Comparison of ENCODE assay signal across 23 cellular contexts in genomic region chr2:221134718-221135117, GRCh38.
A peak's percentile ranks its signal among the peaks of the same experiment; 100 is the strongest.
DNase-seq lines count a peak whose midpoint lies in the region; ATAC-seq, FAIRE-seq and TF ChIP-seq lines count a peak whose summit lies in the region.
"Had no signal": no experiment of that assay in that cellular context is flagged by ENCODE, and none has a peak within 500 bp of the region (broad histone marks: within the 10 kb centered on the region; RNA-seq: fewer than 3 reads in every experiment).

No MANE protein-coding gene starts in this region.

- H3K4me1 ChIP-seq in GM12878 (ENCODE audit: control insufficient read depth, insufficient read depth, low read length): peaks cover 32% of the 10 kb centered on the region
- no peaks in the 10 kb centered on the region for H3K4me1 ChIP-seq in psoas muscle

- H3K9me3 ChIP-seq in GM12878 (replicated peaks; ENCODE audit: control insufficient read depth, insufficient read depth, low read length) (no peaks in the 10 kb centered on the region), psoas muscle (no peaks in the 10 kb centered on the region)
- H3K9me3 ChIP-seq: SK-N-SH had no signal

- no peak for DNase-seq in GM12878 (ENCODE audit: low read depth, low spot score)
- no peak for DNase-seq in psoas muscle
- no peak for DNase-seq in HK-2 (ENCODE audit: unreplicated experiment)
- DNase-seq in COLO668 (lab: John Stamatoyannopoulos, UW; ENCODE audit: unreplicated experiment): no peak
- no peak for DNase-seq in activated CD4-positive, alpha-beta T cell treated with anti-CD3 and anti-CD28 coated beads for 36 hours
- DNase-seq: ACHN; CD8-positive, alpha-beta T cell; DMS 273 treated with DMSO at 0.1 percent for 48 hours; H9; Kasumi-1; NCI-H1105 treated with DMSO at 0.1 percent for 48 hours; NCI-H187; NCI-H2171; NCI-H446 treated with DMSO at 0.1 percent for 48 hours; NCI-H774; SK-N-SH; T-helper 1 cell had no signal

- BruUV-seq in GM12878 (replicated peaks; lab: Mats Ljungman, UMichigan): no TSS peak

- H3K27me3 Mint-ChIP-seq in activated CD4-positive, alpha-beta T cell treated with anti-CD3 and anti-CD28 coated beads for 36 hours: no peaks in the 10 kb centered on the region
- H3K27me3 Mint-ChIP-seq: B cell had no signal

- H3K36me3 Mint-ChIP-seq in activated CD4-positive, alpha-beta T cell treated with anti-CD3 and anti-CD28 coated beads for 36 hours (ENCODE audit: low read depth): no peaks in the 10 kb centered on the region
- H3K36me3 Mint-ChIP-seq: CD8-positive, alpha-beta T cell had no signal

- in situ Hi-C loops in GM12878 (cut with MboI): no loop called here

- no peaks in the 10 kb centered on the region for H3K79me2 ChIP-seq in GM12878 (ENCODE audit: control insufficient read depth, insufficient read depth, low read length)

- H3K4me1 Mint-ChIP-seq in activated CD4-positive, alpha-beta T cell treated with anti-CD3 and anti-CD28 coated beads for 36 hours: no peaks in the 10 kb centered on the region
- H3K4me1 Mint-ChIP-seq: H9 had no signal

- RAD21 ChIA-PET in GM12878 (lab: Charles Lee; ENCODE audit: unreplicated experiment): interaction anchor here (0.8 kb wide), 1 partner anchor 25 kb away, joined by 3 read pairs; no protein-coding TSS in a partner anchor

- SMC1A ChIA-PET in GM12878 (lab: Charles Lee; ENCODE audit: uncharacterized antibody, unreplicated experiment): interaction anchor here (0.6 to 1.1 kb wide), 4 partner anchors 85 to 439 kb away, joined by 3 to 6 read pairs (median 4); no protein-coding TSS in a partner anchor

- no peaks in the 10 kb centered on the region for H3K9me3 Mint-ChIP-seq in activated CD4-positive, alpha-beta T cell treated with anti-CD3 and anti-CD28 coated beads for 36 hours (ENCODE audit: low read depth)
- H3K9me3 Mint-ChIP-seq: CD8-positive, alpha-beta T cell; H9 had no signal

- no peaks in the 10 kb centered on the region for H4K20me1 ChIP-seq in GM12878 (ENCODE audit: control insufficient read depth, insufficient read depth)

- H3K27me3 ChIP-seq in GM12878 (replicated peaks in 1 of 2; ENCODE audit: control insufficient read depth in 2 of 2, insufficient read depth in 2 of 2, low read length in 1 of 2) (no peaks in the 10 kb centered on the region), psoas muscle (ENCODE audit: insufficient read depth in 3 of 3, low read length in 2 of 3) (no peaks in the 10 kb centered on the region)

- 0 out of 2 replicates have a peak overlapping the region, but pooled peaks have one; percentile 7 for H3K4me2 ChIP-seq in GM12878 (ENCODE audit: control insufficient read depth, insufficient read depth)
- H3K4me2 ChIP-seq: SK-N-SH had no signal

- TF ChIP-seq EP300 in GM12878 (IDR thresholded peaks at IDR 0.05; ENCODE audit: borderline replicate concordance in 1 of 2, control insufficient read depth in 1 of 2, low read depth in 2 of 2, low read length in 2 of 2): no peak

- intact Hi-C loops in GM12878 (cut with micrococcal nuclease; ENCODE audit: unreplicated experiment): loop anchor here (5.0 kb wide), 1 partner anchor 438 kb away; the partner anchor contains the start of gene EPHA4
- intact Hi-C loops in psoas muscle (cut with DNase I): no loop called here
- intact Hi-C loops in activated CD4-positive, alpha-beta T cell treated with anti-CD3 and anti-CD28 coated beads for 36 hours (cut with DNase I, micrococcal nuclease): loop anchor here in 1 of 2 experiments (5.0 kb wide), 1 partner anchor 438 kb away; the partner anchor contains the start of gene EPHA4

- POLR2A ChIA-PET in GM12878 (lab: Charles Lee): no interaction called here
- POLR2A ChIA-PET in activated CD4-positive, alpha-beta T cell treated with anti-CD3 and anti-CD28 coated beads for 36 hours (lab: Charles Lee): no interaction called here

- H3K27ac ChIP-seq in GM12878 (ENCODE audit: control insufficient read depth, insufficient read depth) (no peak overlapping the region), psoas muscle (no peak overlapping the region)

- H3K9ac ChIP-seq in GM12878 (ENCODE audit: control insufficient read depth, insufficient read depth, low read length): no peak overlapping the region
- H3K9ac ChIP-seq: SK-N-SH had no signal

- no peak for FAIRE-seq in GM12878 (lab: Jason Lieb, UNC)

- H3K36me3 ChIP-seq in GM12878 (ENCODE audit: control insufficient read depth in 2 of 2, insufficient read depth in 2 of 2, low read length in 1 of 2) (no peaks in the 10 kb centered on the region), psoas muscle (ENCODE audit: insufficient read depth in 1 of 2, low read depth in 1 of 2) (no peaks in the 10 kb centered on the region)

- TF ChIP-seq RAD21 in GM12878 (IDR thresholded peaks at IDR 0.05; ENCODE audit: insufficient read depth, low read depth, low read length): no peak

- H3K4me3 ChIP-seq in GM12878 (no peak overlapping the region), psoas muscle (no peak overlapping the region)

- peak; percentile 41 for ATAC-seq in GM18870 (IDR thresholded peaks at IDR 0.05; ENCODE audit: unreplicated experiment)
- peak; percentile 36 for ATAC-seq in HG02642 (IDR thresholded peaks at IDR 0.05; ENCODE audit: poor library complexity, unreplicated experiment)
- peak; percentile 41 for ATAC-seq in HG03196 (IDR thresholded peaks at IDR 0.05; ENCODE audit: unreplicated experiment)
- ATAC-seq in GM12878: peak; percentile 56
- no peak for ATAC-seq in psoas muscle
- ATAC-seq in activated CD4-positive, alpha-beta T cell treated with anti-CD3 and anti-CD28 coated beads for 36 hours: no peak
- ATAC-seq: CD8-positive, alpha-beta T cell; Panc1; Right ventricle myocardium inferior had no signal

- no peak overlapping the region for H3K4me3 Mint-ChIP-seq in activated CD4-positive, alpha-beta T cell treated with anti-CD3 and anti-CD28 coated beads for 36 hours
- H3K4me3 Mint-ChIP-seq: B cell; CD8-positive, alpha-beta T cell; H9 had no signal

- 32% methylated on average over 3 of the region's 3 CpGs for WGBS in GM12878 (ENCODE audit: insufficient coverage, insufficient replicate concordance, low lambda C conversion rate, missing lambda C conversion rate)
- WGBS in psoas muscle, 3 donors: 97 to 99% (median 98%) methylated on average over 3 of the region's 3 CpGs

- TF ChIP-seq CTCF in GM12878 (IDR thresholded peaks at IDR 0.05 in 2 of 3, conservative IDR thresholded peaks at IDR 0.05 in 1 of 3; ENCODE audit: control insufficient read depth in 2 of 3, extremely low read depth in 1 of 3, insufficient read depth in 1 of 3, low read depth in 3 of 3, low read length in 3 of 3) (no peak), psoas muscle (IDR thresholded peaks at IDR 0.05) (no peak)

- no peak overlapping the region for H3K27ac Mint-ChIP-seq in activated CD4-positive, alpha-beta T cell treated with anti-CD3 and anti-CD28 coated beads for 36 hours
- H3K27ac Mint-ChIP-seq: B cell; CD8-positive, alpha-beta T cell; H9 had no signal

- no peak for TF ChIP-seq POLR2A in GM12878 (IDR thresholded peaks at IDR 0.05; ENCODE audit: low read depth, low read length)

- H2AFZ ChIP-seq in GM12878 (ENCODE audit: control insufficient read depth, low read depth, low read length): no peak overlapping the region

- CTCF ChIA-PET in GM12878 (lab: Yijun Ruan, JAX): interaction anchor here (0.6 kb wide), 1 partner anchor 8 kb away, joined by 3 read pairs; no protein-coding TSS in a partner anchor
- CTCF ChIA-PET in activated CD4-positive, alpha-beta T cell treated with anti-CD3 and anti-CD28 coated beads for 36 hours (lab: Charles Lee): no interaction called here

TF ChIP-seq in GM12878, 131 proteins besides CTCF, POLR2A, EP300 and RAD21:
- TF ChIP-seq SIX5 (IDR thresholded peaks at IDR 0.05; ENCODE audit: low read depth, low read length, severe bottlenecking): peak; percentile 6
- TF ChIP-seq MYB (IDR thresholded peaks at IDR 0.05; ENCODE audit: borderline replicate concordance, low read depth, low read length): no peak

Comparison
In these comparisons a context has a peak if more than half of its experiments do, and no peak if none do; other contexts are left out.
1. ATAC-seq: peak in GM18870 (single experiment), HG02642 (single experiment), HG03196 (single experiment) and GM12878 (single experiment); none in psoas muscle (0 of 4) and activated CD4-positive, alpha-beta T cell treated with anti-CD3 and anti-CD28 coated beads for 36 hours (single experiment).